ENCODE assay signal across 8 cellular contexts in the genomic region with DNA sequence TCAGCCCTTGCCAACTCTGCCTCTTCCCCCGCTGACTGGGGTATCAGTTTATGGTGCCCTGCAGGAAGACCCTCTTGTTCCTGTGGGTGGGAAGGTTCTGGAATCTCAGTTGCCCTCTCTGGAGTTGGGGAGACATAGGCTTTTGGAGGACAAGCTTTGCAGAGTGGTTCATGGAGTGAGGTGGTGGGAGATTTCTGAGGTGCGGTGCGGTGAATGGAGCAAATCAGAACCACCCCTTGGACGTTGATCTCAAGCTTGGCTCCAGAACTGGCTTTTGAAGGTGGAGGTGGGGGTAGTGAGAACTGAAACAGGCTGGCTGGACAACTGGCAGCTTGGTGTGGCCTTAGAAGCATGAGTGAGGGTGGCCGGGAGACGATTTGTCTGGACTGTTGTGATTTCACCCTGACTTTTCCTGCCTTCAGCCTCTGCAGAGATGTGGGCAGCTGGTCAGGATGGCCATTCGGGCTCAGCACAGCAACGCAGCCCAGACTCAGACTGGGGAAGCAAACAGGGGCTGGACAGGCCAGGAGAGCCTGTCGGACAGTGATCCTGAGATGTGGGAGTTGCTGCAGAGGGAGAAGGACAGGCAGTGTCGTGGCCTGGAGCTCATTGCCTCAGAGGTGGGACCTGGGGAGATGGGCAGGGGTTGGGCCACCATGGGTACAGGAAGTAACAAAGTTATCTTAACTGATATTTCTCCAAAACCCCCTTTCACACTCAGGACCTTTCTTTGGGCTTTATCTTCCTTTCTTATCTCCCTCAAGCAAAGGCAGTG. TPM values are rescaled to one million over a fixed set of nuclear protein-coding genes. Genes with fewer than 3 reads are reported as not detected.
DNase-seq lines count a peak whose midpoint lies in the region; ATAC-seq, FAIRE-seq and TF ChIP-seq lines count a peak whose summit lies in the region.

No MANE protein-coding gene starts in this region.

- peaks cover 25% of the 10 kb centered on the region for H3K36me3 ChIP-seq in rectal smooth muscle tissue (ENCODE audit: control insufficient read depth, insufficient read depth, low read length)

- H3K36me3 Mint-ChIP-seq in T-helper 17 cell (ENCODE audit: low read depth) = peaks cover 15% of the 10 kb centered on the region

- ATAC-seq in T-helper 17 cell (no peak), foreskin keratinocyte (no peak), GM21619 (IDR thresholded peaks at IDR 0.05; ENCODE audit: unreplicated experiment) (no peak)

- H3K27ac ChIP-seq in foreskin keratinocyte (peak overlapping the region; percentile 81), rectal smooth muscle tissue (ENCODE audit: low read depth, low read length) (no peak overlapping the region)

- H3K9ac ChIP-seq in rectal smooth muscle tissue (ENCODE audit: low read length) = no peak overlapping the region

- FAIRE-seq in GM12891 (lab: Jason Lieb, UNC) = peak; percentile 16

- peaks cover 6% of the 10 kb centered on the region for H3K4me1 ChIP-seq in foreskin keratinocyte
- H3K4me1 ChIP-seq in rectal smooth muscle tissue (ENCODE audit: control insufficient read depth, insufficient read depth, low read length) = no peaks in the 10 kb centered on the region

- H3K9me3 ChIP-seq in T-helper 17 cell (ENCODE audit: control insufficient read depth, low read length, poor library complexity, severe bottlenecking) = no peaks in the 10 kb centered on the region

- TF ChIP-seq CTCF in foreskin keratinocyte (conservative IDR thresholded peaks at IDR 0.05) = no peak

- DNase-seq in GM12891 (ENCODE audit: insufficient read length, low spot score) = no peak
- DNase-seq in T-helper 17 cell = no peak
- no peak for DNase-seq in foreskin keratinocyte
- DNase-seq in effector CD4-positive, alpha-beta T cell = no peak
- no peak for DNase-seq in T-helper 9 cell
- DNase-seq in HuH-7.5 (ENCODE audit: low spot score) = no peak

- peaks cover 17% of the 10 kb centered on the region for H3K27me3 Mint-ChIP-seq in T-helper 17 cell

- H3K27me3 ChIP-seq in foreskin keratinocyte (peaks cover 5% of the 10 kb centered on the region), rectal smooth muscle tissue (ENCODE audit: control insufficient read depth, insufficient read depth, low read length) (peaks cover 11% of the 10 kb centered on the region)

- peaks cover 40% of the 10 kb centered on the region for H3K4me1 Mint-ChIP-seq in T-helper 17 cell

- H3K4me3 Mint-ChIP-seq in T-helper 17 cell = peak overlapping the region; percentile 95

- no peak for TF ChIP-seq POLR2A in GM12891 (IDR thresholded peaks at IDR 0.05; ENCODE audit: low read depth, low read length)

- H3K4me3 ChIP-seq in rectal smooth muscle tissue (ENCODE audit: low read length) = peak overlapping the region; percentile 77

- peak overlapping the region; percentile 87 for H3K27ac Mint-ChIP-seq in T-helper 17 cell

TF ChIP-seq in GM12891, 5 proteins besides CTCF, POLR2A, EP300 and RAD21:
- TF ChIP-seq POU2F2 (IDR thresholded peaks at IDR 0.05; ENCODE audit: low read depth, low read length) = no peak
- no peak for TF ChIP-seq PAX5 (IDR thresholded peaks at IDR 0.05; ENCODE audit: insufficient read depth, low read length, severe bottlenecking)
- no peak for TF ChIP-seq SPI1 (IDR thresholded peaks at IDR 0.05; ENCODE audit: low read depth, low read length)
- no peak for TF ChIP-seq TAF1 (IDR thresholded peaks at IDR 0.05; ENCODE audit: low read depth, low read length)
- TF ChIP-seq POLR2AphosphoS5 (IDR thresholded peaks at IDR 0.05; ENCODE audit: low read depth, low read length) = no peak

RNA-seq across cellular contexts. Expression of a gene that starts 1.1 kb away (rescaled TPM):
- polyA plus RNA-seq in GM12891 (2012; ENCODE audit: low read depth, missing spikeins) = 152 TPM
- 10 to 100 TPM; 28.8 to 36.9 TPM for total RNA-seq in T-helper 17 cell
- total RNA-seq in foreskin keratinocyte = 200 and 237 TPM in 2 replicates
- 188 and 221 TPM in 2 replicates for polyA plus RNA-seq in foreskin keratinocyte

RNA-seq across cellular contexts. Expression of a gene that starts 14.0 kb away (rescaled TPM):
- 0.24 TPM for polyA plus RNA-seq in GM12891 (2012; ENCODE audit: low read depth, missing spikeins)
- not detected for total RNA-seq in T-helper 17 cell
- 1.2 and 1.3 TPM in 2 replicates for total RNA-seq in foreskin keratinocyte
- 2.9 and 3.3 TPM in 2 replicates for polyA plus RNA-seq in foreskin keratinocyte

RNA-seq across cellular contexts. Expression of a gene that starts 20.4 kb away (rescaled TPM):
- 4.6 TPM for polyA plus RNA-seq in GM12891 (2012; ENCODE audit: low read depth, missing spikeins)
- total RNA-seq in T-helper 17 cell (1 to 10 TPM; 1.6 to 1.9 TPM), foreskin keratinocyte (0.46 and 0.48 TPM in 2 replicates)
- 0.71 and 0.85 TPM in 2 replicates for polyA plus RNA-seq in foreskin keratinocyte
